ENCODE assay signal across 13 cellular contexts in the genomic region with DNA sequence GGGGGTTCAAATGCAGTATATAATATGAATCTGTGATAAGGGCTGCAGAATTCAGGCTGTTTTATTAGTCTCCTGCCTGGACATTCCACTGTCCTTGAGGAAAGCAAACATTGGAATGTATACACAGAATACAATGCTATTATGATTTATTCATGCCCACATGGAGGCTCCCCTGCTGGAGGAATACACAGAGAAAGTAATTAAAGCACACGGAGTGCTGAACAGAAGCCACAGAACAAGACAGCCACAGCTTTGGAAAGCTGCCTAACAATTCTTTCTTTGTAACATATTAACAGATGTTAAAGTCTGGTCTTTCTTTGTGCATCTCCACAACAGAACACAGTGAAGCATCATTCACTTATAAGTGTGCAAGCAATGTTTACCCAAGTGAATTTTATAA.
DNase-seq lines count a peak whose midpoint lies in the region; ATAC-seq and TF ChIP-seq lines count a peak whose summit lies in the region.
"Had no signal": no experiment of that assay in that cellular context is flagged by ENCODE, and none has a peak within 500 bp of the region (broad histone marks: within the 10 kb centered on the region; RNA-seq: fewer than 3 reads in every experiment).

No MANE protein-coding gene starts in this region.

- H3K4me1 Mint-ChIP-seq in GM23338: no peaks in the 10 kb centered on the region; the same call in 2 of the 3 replicates

- DNase-seq in A172 (ENCODE audit: low spot score) (peak; percentile 18), NCI-H1417 (lab: John Stamatoyannopoulos, UW) (peak; percentile 4 to 82 (median 29)), GM23338 (ENCODE audit: low spot score) (no peak)
- no peak for DNase-seq in activated T-cell treated with anti-CD3 and anti-CD28 coated beads, Interleukin-2, amount 50 U/mL, for 1 hour
- DNase-seq: effector memory CD4-positive, alpha-beta T cell; gastrocnemius medialis; T-helper 1 cell had no signal

- no peaks in the 10 kb centered on the region for H3K27me3 Mint-ChIP-seq in GM23338 (ENCODE audit: insufficient read depth, low read depth, poor library complexity)

- H3K9me2 ChIP-seq in GM23338 (ENCODE audit: insufficient read depth): no peaks in the 10 kb centered on the region

- no peak overlapping the region for H2AFZ ChIP-seq in GM23338

- H3K4me3 ChIP-seq in GM23338: no peak overlapping the region
- H3K4me3 ChIP-seq: gastrocnemius medialis had no signal

- no peak for ATAC-seq in GM18858 (IDR thresholded peaks at IDR 0.05; ENCODE audit: unreplicated experiment)
- no peak for ATAC-seq in GM23338
- no peak for ATAC-seq in HG03460 (IDR thresholded peaks at IDR 0.05; ENCODE audit: unreplicated experiment)
- ATAC-seq: gastrocnemius medialis, Panc1 had no signal

- H3K27ac ChIP-seq in VCaP (peak overlapping the region; percentile 82), layer of hippocampus (ENCODE audit: low read depth, low read length) (peak overlapping the region; percentile 31), GM23338 (ENCODE audit: low read depth) (no peak overlapping the region)
- H3K27ac ChIP-seq: gastrocnemius medialis, KMS-11 had no signal

- no peaks in the 10 kb centered on the region for H3K36me3 ChIP-seq in GM23338 (ENCODE audit: insufficient read depth)
- H3K36me3 ChIP-seq: gastrocnemius medialis had no signal

- H3K27me3 ChIP-seq in layer of hippocampus (ENCODE audit: control insufficient read depth, insufficient read depth, low read length) (no peaks in the 10 kb centered on the region), GM23338 (ENCODE audit: insufficient read depth) (no peaks in the 10 kb centered on the region)
- H3K27me3 ChIP-seq: gastrocnemius medialis had no signal

- H3F3A ChIP-seq in GM23338 (replicated peaks; ENCODE audit: low read depth): no peaks in the 10 kb centered on the region

- no peaks in the 10 kb centered on the region for H4K20me1 ChIP-seq in GM23338 (replicated peaks; ENCODE audit: insufficient read depth)

- H3K27ac Mint-ChIP-seq in GM23338: no peak overlapping the region

- no peak overlapping the region for H3K4me2 ChIP-seq in GM23338
- H3K4me2 ChIP-seq: KMS-11 had no signal

- no peaks in the 10 kb centered on the region for H3K9me3 Mint-ChIP-seq in GM23338

- no peak overlapping the region for H3K4me3 Mint-ChIP-seq in GM23338

- no peaks in the 10 kb centered on the region for H3K4me1 ChIP-seq in GM23338 (ENCODE audit: insufficient read depth)
- H3K4me1 ChIP-seq: gastrocnemius medialis had no signal

- no peaks in the 10 kb centered on the region for H3K36me3 Mint-ChIP-seq in GM23338 (ENCODE audit: low read depth)

- no peaks in the 10 kb centered on the region for H3K79me2 ChIP-seq in GM23338 (replicated peaks; ENCODE audit: insufficient read depth)

- TF ChIP-seq CTCF in VCaP (conservative IDR thresholded peaks at IDR 0.05) (peak; percentile 41), GM23338 (conservative IDR thresholded peaks at IDR 0.05; ENCODE audit: low read depth in 2 of 2) (no peak)

TF ChIP-seq in GM23338, 12 proteins besides CTCF, POLR2A, EP300 and RAD21 (continues in another document):
- no peak for TF ChIP-seq ETS1 (IDR thresholded peaks at IDR 0.05)
- TF ChIP-seq ZNF331 (CRISPR knock-in tag; IDR thresholded peaks at IDR 0.05; ENCODE audit: low read depth): no peak
- TF ChIP-seq POLR2AphosphoS5 (IDR thresholded peaks at IDR 0.05; ENCODE audit: low read depth): no peak
- TF ChIP-seq REST (IDR thresholded peaks at IDR 0.05; ENCODE audit: unreplicated experiment): no peak
- no peak for TF ChIP-seq STAT1 (IDR thresholded peaks at IDR 0.05; ENCODE audit: unreplicated experiment)
- no peak for TF ChIP-seq CREB1 (CRISPR knock-in tag; IDR thresholded peaks at IDR 0.05; ENCODE audit: low read depth)
- TF ChIP-seq EZH2phosphoT487 (IDR thresholded peaks at IDR 0.05; ENCODE audit: unreplicated experiment): no peak
- TF ChIP-seq NANOG (IDR thresholded peaks at IDR 0.05; ENCODE audit: borderline replicate concordance): no peak
- TF ChIP-seq JUNB (IDR thresholded peaks at IDR 0.05; ENCODE audit: unreplicated experiment): no peak
- TF ChIP-seq ZNF114 (CRISPR knock-in tag; IDR thresholded peaks at IDR 0.05): no peak

Comparison
In these comparisons a context has a peak if more than half of its experiments do, and no peak if none do; other contexts are left out.
1. DNase-seq: peak in A172 (single experiment) and NCI-H1417 (3 of 3); none in GM23338 (single experiment) and activated T-cell treated with anti-CD3 and anti-CD28 coated beads, Interleukin-2, amount 50 U/mL, for 1 hour (single experiment).